Comparison of ENCODE assay signal across 22 cellular contexts in genomic region chr3:170839518-170840100, GRCh38. TPM values are rescaled to one million over a fixed set of nuclear protein-coding genes. Genes with fewer than 3 reads are reported as not detected.
DNase-seq lines count a peak whose midpoint lies in the region; ATAC-seq, FAIRE-seq and TF ChIP-seq lines count a peak whose summit lies in the region.
"Had no signal": no experiment of that assay in that cellular context is flagged by ENCODE, and none has a peak within 500 bp of the region (broad histone marks: within the 10 kb centered on the region; RNA-seq: fewer than 3 reads in every experiment).

No MANE protein-coding gene starts in this region.

- no peaks in the 10 kb centered on the region for H3K9me2 ChIP-seq in HCT116 (ENCODE audit: insufficient read depth)

- DNase-seq in HCT116 (ENCODE audit: low read depth, low spot score) = no peak
- peak; percentile 31 for DNase-seq in RPMI7951 (ENCODE audit: low read depth)
- DNase-seq in epithelial cell of esophagus (ENCODE audit: low read depth) = peak; percentile 45
- DNase-seq in urothelium cell line (ENCODE audit: low spot score) = no peak
- no peak for DNase-seq in prostate gland (ENCODE audit: low spot score)
- DNase-seq in brain microvascular endothelial cell = no peak
- no peak for DNase-seq in pancreas
- DNase-seq: Calu3; CD8-positive, alpha-beta memory T cell; GF-D8; KG1; NCI-H1105; NCI-H146; NCI-H2029; NCI-H2227 treated with DMSO at 0.1 percent for 48 hours; NCI-H510A treated with DMSO at 0.1 percent for 48 hours; NCI-H748 treated with DMSO at 0.1 percent for 48 hours; SJCRH30 had no signal

- H3K4me1 ChIP-seq in HCT116 (ENCODE audit: control insufficient read depth in 1 of 2, insufficient read depth in 2 of 2, low read length in 2 of 2) (no peaks in the 10 kb centered on the region), prostate gland (replicated peaks) (no peaks in the 10 kb centered on the region), pancreas (no peaks in the 10 kb centered on the region)
- H3K4me1 ChIP-seq: SJCRH30 had no signal

- BruUV-seq in HCT116 (replicated peaks; lab: Mats Ljungman, UMichigan) = no TSS peak

- RAD21 ChIA-PET in HCT116 (lab: Charles Lee; ENCODE audit: low non-redundant PET in 1 of 2, low total read pairs in 2 of 2, uncharacterized antibody in 2 of 2, unreplicated experiment in 2 of 2) = no interaction called here

- POLR2A ChIA-PET in HCT116 (lab: Charles Lee) = no interaction called here

- H3K27ac Mint-ChIP-seq in nephron = peak overlapping the region; percentile 29 to 93 (median 47)

- no peak for TF ChIP-seq RAD21 in HCT116 (IDR thresholded peaks at IDR 0.05; ENCODE audit: low read depth)

- peak overlapping the region; percentile 27 for H2AFZ ChIP-seq in HCT116 (ENCODE audit: low read depth, low read length, poor library complexity, severe bottlenecking)

- in situ Hi-C loops in brain microvascular endothelial cell (cut with HindIII; ENCODE audit: low pct_ligation_motif_present, low sequenced_read_pairs) = no loop called here

- H3K36me3 ChIP-seq in HCT116 (ENCODE audit: control insufficient read depth in 1 of 2, insufficient read depth in 2 of 2, low read length in 2 of 2) (no peaks in the 10 kb centered on the region), prostate gland (no peaks in the 10 kb centered on the region), brain microvascular endothelial cell (replicated peaks) (no peaks in the 10 kb centered on the region), pancreas (no peaks in the 10 kb centered on the region)
- H3K36me3 ChIP-seq: SJCRH30 had no signal

- no peak overlapping the region for H3K27ac ChIP-seq in HCT116 (ENCODE audit: low read depth, low read length)
- no peak overlapping the region for H3K27ac ChIP-seq in prostate gland
- H3K27ac ChIP-seq in brain microvascular endothelial cell = no peak overlapping the region
- H3K27ac ChIP-seq in pancreas = no peak overlapping the region
- H3K27ac ChIP-seq: C4-2B, SJCRH30 had no signal

- no peak overlapping the region for H3K4me3 Mint-ChIP-seq in nephron
- H3K4me3 Mint-ChIP-seq: CD8-positive, alpha-beta memory T cell had no signal

- H3K27me3 ChIP-seq in HCT116 (ENCODE audit: insufficient read depth, low read length) (peaks cover 7% of the 10 kb centered on the region; the same call in 1 of the 2 replicates), prostate gland (replicated peaks; ENCODE audit: insufficient read depth) (no peaks in the 10 kb centered on the region), brain microvascular endothelial cell (replicated peaks) (no peaks in the 10 kb centered on the region), pancreas (no peaks in the 10 kb centered on the region)
- H3K27me3 ChIP-seq: SJCRH30 had no signal

- TF ChIP-seq CTCF in HCT116 (IDR thresholded peaks at IDR 0.05 in 2 of 3, conservative IDR thresholded peaks at IDR 0.05 in 1 of 3; ENCODE audit: borderline replicate concordance in 1 of 3, insufficient read depth in 1 of 3, low read depth in 2 of 3, low read length in 2 of 3) (no peak), epithelial cell of esophagus (IDR thresholded peaks at IDR 0.05; ENCODE audit: insufficient read depth, low read depth, low read length, missing control alignments) (no peak), nephron (IDR thresholded peaks at IDR 0.05; ENCODE audit: unreplicated experiment in 3 of 3) (no peak), prostate gland (IDR thresholded peaks at IDR 0.05) (no peak), brain microvascular endothelial cell (IDR thresholded peaks at IDR 0.05; ENCODE audit: low read depth, low read length, missing control alignments) (no peak), pancreas (IDR thresholded peaks at IDR 0.05) (no peak)

- H3K4me2 ChIP-seq in HCT116 (ENCODE audit: low read length) = no peak overlapping the region

- intact Hi-C loops in HCT116 (cut with micrococcal nuclease) (no loop called here), prostate gland (cut with DNase I) (no loop called here), pancreas (cut with DNase I) (no loop called here)

- no peaks in the 10 kb centered on the region for H3K79me2 ChIP-seq in HCT116 (ENCODE audit: insufficient read depth, low read length)

- no peaks in the 10 kb centered on the region for H3K9me3 Mint-ChIP-seq in nephron
- H3K9me3 Mint-ChIP-seq: CD8-positive, alpha-beta memory T cell had no signal

- CTCF ChIA-PET in HCT116 (lab: Charles Lee) = no interaction called here

- ATAC-seq in HCT116 = no peak
- ATAC-seq in pancreas = no peak
- ATAC-seq: HepG2, Panc1 had no signal

- peaks cover 0 to 3% of the 10 kb centered on the region in 2 experiments; a peak in 1 of 4 replicates for H3K9me3 ChIP-seq in HCT116 (ENCODE audit: control insufficient read depth in 1 of 2, insufficient read depth in 1 of 2, low read depth in 1 of 2, low read length in 2 of 2)
- no peaks in the 10 kb centered on the region for H3K9me3 ChIP-seq in prostate gland
- no peaks in the 10 kb centered on the region for H3K9me3 ChIP-seq in pancreas
- H3K9me3 ChIP-seq: SJCRH30 had no signal

- H3K36me3 Mint-ChIP-seq in nephron (ENCODE audit: low read depth) = no peaks in the 10 kb centered on the region
- H3K36me3 Mint-ChIP-seq: CD8-positive, alpha-beta memory T cell had no signal

- H3K4me3 ChIP-seq in HCT116 (replicated peaks in 1 of 2; ENCODE audit: low read depth in 1 of 2, low read length in 2 of 2) (no peak overlapping the region), epithelial cell of esophagus (ENCODE audit: low read length) (no peak overlapping the region), prostate gland (no peak overlapping the region), brain microvascular endothelial cell (ENCODE audit: low read depth, low read length) (no peak overlapping the region), pancreas (no peak overlapping the region)
- H3K4me3 ChIP-seq: SJCRH30 had no signal

- TF ChIP-seq POLR2A in HCT116 (IDR thresholded peaks at IDR 0.05; ENCODE audit: borderline replicate concordance, extremely low read depth, insufficient read depth, insufficient read length) (no peak), prostate gland (IDR thresholded peaks at IDR 0.05) (no peak)

- no peak overlapping the region for H3K9ac ChIP-seq in HCT116 (ENCODE audit: low read length)

- H3K27me3 Mint-ChIP-seq in nephron (ENCODE audit: low read depth) = peaks cover 3% of the 10 kb centered on the region

- no peaks in the 10 kb centered on the region for H4K20me1 ChIP-seq in HCT116 (ENCODE audit: insufficient read depth)

- peaks cover 43% of the 10 kb centered on the region for H3K4me1 Mint-ChIP-seq in nephron
- H3K4me1 Mint-ChIP-seq: CD8-positive, alpha-beta memory T cell had no signal

- 72% methylated on average over 3 of the region's 3 CpGs for WGBS in prostate gland
- 76 to 83% methylated on average over 3 of the region's 3 CpGs for WGBS in pancreas, 2 donors

- FAIRE-seq in urothelium cell line (lab: Jason Lieb, UNC) (no peak), pancreas (lab: Jason Lieb, UNC) (no peak)
- FAIRE-seq: HepG2 had no signal

TF ChIP-seq in HCT116, 20 proteins besides CTCF, POLR2A, EP300 and RAD21:
- no peak for TF ChIP-seq SRF (IDR thresholded peaks at IDR 0.05; ENCODE audit: low read depth)
- TF ChIP-seq SIN3A (IDR thresholded peaks at IDR 0.05; ENCODE audit: low read depth) = no peak
- TF ChIP-seq SP1 (IDR thresholded peaks at IDR 0.05; ENCODE audit: low read depth) = no peak
- no peak for TF ChIP-seq JUND (IDR thresholded peaks at IDR 0.05)
- TF ChIP-seq CEBPB (IDR thresholded peaks at IDR 0.05; ENCODE audit: low read depth) = no peak
- TF ChIP-seq REST (IDR thresholded peaks at IDR 0.05; ENCODE audit: low read depth) = no peak
- no peak for TF ChIP-seq EGR1 (IDR thresholded peaks at IDR 0.05; ENCODE audit: low read depth)
- TF ChIP-seq ELF1 (IDR thresholded peaks at IDR 0.05; ENCODE audit: borderline replicate concordance, low read depth) = no peak

RNA-seq across cellular contexts. Expression of gene RPL22L1, which starts 30.4 kb away (rescaled TPM):
- total RNA-seq in HCT116 (2021; ENCODE audit: unreplicated experiment) (492 TPM), prostate gland (10 to 100 TPM; 17.8 to 60.8 TPM), pancreas (10 to 100 TPM; 10.4 to 53.3 (median 27.2) TPM)
- 150 and 215 TPM in 2 replicates for polyA plus RNA-seq in HCT116 (2012)
- 241 and 277 TPM in 2 replicates for total RNA-seq in RPMI7951 (2014; rRNA removed; shearing (Covaris generic))
- 10 to 100 TPM; 60.8 to 89.0 TPM for polyA plus RNA-seq in pancreas

Comparison
In these comparisons a context has a peak if more than half of its experiments do, and no peak if none do; other contexts are left out.
1. DNase-seq: peak in RPMI7951 (single experiment) and epithelial cell of esophagus (single experiment); none in HCT116 (single experiment), urothelium cell line (single experiment), prostate gland (single experiment), brain microvascular endothelial cell (single experiment) and pancreas (0 of 6).